Comparison of ENCODE assay signal across 26 cellular contexts in genomic region chr6:133769463-133769862, GRCh38.
DNase-seq lines count a peak whose midpoint lies in the region; ATAC-seq, FAIRE-seq and TF ChIP-seq lines count a peak whose summit lies in the region.
"Had no signal": no experiment of that assay in that cellular context is flagged by ENCODE, and none has a peak within 500 bp of the region (broad histone marks: within the 10 kb centered on the region; RNA-seq: fewer than 3 reads in every experiment).

No MANE protein-coding gene starts in this region.

- H3K4me1 ChIP-seq in astrocyte (ENCODE audit: insufficient read depth, low read length) (peaks cover 23% of the 10 kb centered on the region), keratinocyte (ENCODE audit: control insufficient read depth, extremely low read depth, insufficient read depth, low read length) (peaks cover 9% of the 10 kb centered on the region), urinary bladder (ENCODE audit: insufficient read depth) (no peaks in the 10 kb centered on the region)
- H3K4me1 ChIP-seq: Caco-2, colonic mucosa, lower lobe of right lung, Peyer's patch, upper lobe of left lung had no signal

- dilution Hi-C loops in keratinocyte (cut with MboI; ENCODE audit: extremely low pct_ligation_motif_present, low sequenced_read_pairs) = no loop called here

- TF ChIP-seq CTCF in astrocyte (IDR thresholded peaks at IDR 0.05; ENCODE audit: insufficient read depth, low read depth, low read length) (no peak), keratinocyte (optimal IDR thresholded peaks at IDR 0.05 in 1 of 3, IDR thresholded peaks at IDR 0.05 in 1 of 3, conservative IDR thresholded peaks at IDR 0.05 in 1 of 3; ENCODE audit: extremely low read depth in 1 of 3, insufficient read depth in 2 of 3, low read length in 3 of 3) (no peak)

- peaks cover 38% of the 10 kb centered on the region for H3K4me1 Mint-ChIP-seq in astrocyte (ENCODE audit: low read depth, unreplicated experiment)
- H3K4me1 Mint-ChIP-seq: T-cell had no signal

- FAIRE-seq in astrocyte (lab: Jason Lieb, UNC) (peak; percentile 29), keratinocyte (lab: Jason Lieb, UNC) (peak; percentile 17)
- FAIRE-seq: GM19239, HTR-8/SVneo had no signal

- no peaks in the 10 kb centered on the region for H3K9me3 ChIP-seq in astrocyte (ENCODE audit: insufficient read depth, low read depth, low read length)
- no peaks in the 10 kb centered on the region for H3K9me3 ChIP-seq in keratinocyte (ENCODE audit: control insufficient read depth, low read depth, low read length)
- H3K9me3 ChIP-seq: Caco-2, colonic mucosa, gastroesophageal sphincter, lower lobe of right lung, Peyer's patch, SJSA1, upper lobe of left lung had no signal

- peak; percentile 23 for DNase-seq in HCEC 1CT
- DNase-seq in astrocyte (ENCODE audit: low read depth) = peak; percentile 53
- DNase-seq in keratinocyte (ENCODE audit: low read depth, low spot score) = no peak
- no peak for DNase-seq in T-helper 2 cell
- DNase-seq in cardiac septum (ENCODE audit: low spot score) = no peak
- DNase-seq: activated CD4-positive, alpha-beta memory T cell treated with anti-CD3 and anti-CD28 coated beads, Interleukin-2, amount 10 ng/mL, durations not matched to agents 7 days and 5 days; activated CD4-positive, CD25-positive, alpha-beta regulatory T cell treated with anti-CD3 and anti-CD28 coated beads, Interleukin-2, amount 50 U/mL, for 72 hours; activated effector memory CD4-positive, alpha-beta T cell treated with Interleukin-2 at 50 U/mL for 16 hours; activated naive CD8-positive, alpha-beta T cell treated with anti-CD3 and anti-CD28 coated beads, Interleukin-2, amount 50 U/mL, for 24 hours; C1 segment of cervical spinal cord; Caco-2; colonic mucosa; effector memory CD8-positive, alpha-beta T cell; KG1; lower lobe of right lung; NCI-H524; T-cell; upper lobe of left lung had no signal

- H2AFZ ChIP-seq in astrocyte (ENCODE audit: low read depth, low read length) (peak overlapping the region; percentile 29), keratinocyte (ENCODE audit: control insufficient read depth, low read length) (no peak overlapping the region)

- H3K27ac ChIP-seq in astrocyte (ENCODE audit: low read depth, low read length) (no peak overlapping the region), keratinocyte (ENCODE audit: control insufficient read depth, insufficient read depth, low read length) (no peak overlapping the region), urinary bladder (ENCODE audit: low read depth) (peak overlapping the region; percentile 18)
- H3K27ac ChIP-seq: colonic mucosa, gastroesophageal sphincter, lower lobe of right lung, Peyer's patch, SJSA1, upper lobe of left lung had no signal

- no peak for ATAC-seq in HG03378 (IDR thresholded peaks at IDR 0.05; ENCODE audit: unreplicated experiment)
- ATAC-seq: activated naive CD8-positive, alpha-beta T cell treated with anti-CD3 and anti-CD28 coated beads, Interleukin-2, amount 50 U/mL, for 24 hours; effector memory CD8-positive, alpha-beta T cell; esophagus mucosa; gastroesophageal sphincter; lower lobe of right lung; T-cell had no signal

- H3K27me3 ChIP-seq in astrocyte (ENCODE audit: insufficient read depth, low read length) (no peaks in the 10 kb centered on the region), keratinocyte (ENCODE audit: control insufficient read depth, extremely low read depth, insufficient read depth, low read length) (peaks cover 2% of the 10 kb centered on the region)
- H3K27me3 ChIP-seq: colonic mucosa, gastroesophageal sphincter, Peyer's patch, SJSA1, upper lobe of left lung had no signal

- H3K9ac ChIP-seq in astrocyte (ENCODE audit: low read length) (no peak overlapping the region), keratinocyte (ENCODE audit: control insufficient read depth, extremely low read depth, insufficient read depth, low read length) (no peak overlapping the region)

- H3K27ac Mint-ChIP-seq in astrocyte (ENCODE audit: unreplicated experiment) = peak overlapping the region; percentile 89
- H3K27ac Mint-ChIP-seq: activated CD4-positive, alpha-beta memory T cell treated with anti-CD3 and anti-CD28 coated beads, Interleukin-2, amount 10 ng/mL, durations not matched to agents 7 days and 5 days; activated naive CD8-positive, alpha-beta T cell treated with anti-CD3 and anti-CD28 coated beads, Interleukin-2, amount 50 U/mL, for 24 hours; effector memory CD8-positive, alpha-beta T cell; T-cell had no signal

- no peaks in the 10 kb centered on the region for H3K9me1 ChIP-seq in keratinocyte (ENCODE audit: control insufficient read depth, extremely low read depth, insufficient read depth, low read length)

- H3K4me3 ChIP-seq in astrocyte (ENCODE audit: insufficient read depth, low read depth, low read length) (no peak overlapping the region), keratinocyte (ENCODE audit: control insufficient read depth in 2 of 3, extremely low read depth in 1 of 3, insufficient read depth in 2 of 3, low read depth in 1 of 3, low read length in 3 of 3) (no peak overlapping the region), urinary bladder (ENCODE audit: low read depth, low read length) (no peak overlapping the region)
- H3K4me3 ChIP-seq: colonic mucosa, gastroesophageal sphincter, lower lobe of right lung, Peyer's patch, SJSA1, upper lobe of left lung had no signal

- peaks cover 5% of the 10 kb centered on the region for H3K9me3 Mint-ChIP-seq in astrocyte (ENCODE audit: unreplicated experiment)
- H3K9me3 Mint-ChIP-seq: activated CD4-positive, alpha-beta memory T cell treated with anti-CD3 and anti-CD28 coated beads, Interleukin-2, amount 10 ng/mL, durations not matched to agents 7 days and 5 days had no signal

- H3K79me2 ChIP-seq in astrocyte (ENCODE audit: insufficient read depth, low read length) (no peaks in the 10 kb centered on the region), keratinocyte (ENCODE audit: control insufficient read depth, insufficient read depth, low read length) (no peaks in the 10 kb centered on the region)

- intact Hi-C loops in cardiac septum (cut with DNase I) = no loop called here

- peak overlapping the region; percentile 15 for H3K4me2 ChIP-seq in astrocyte (ENCODE audit: low read length)
- H3K4me2 ChIP-seq in keratinocyte (ENCODE audit: control insufficient read depth, extremely low read depth, insufficient read depth, low read depth, low read length) = no peak overlapping the region

- no peaks in the 10 kb centered on the region for H4K20me1 ChIP-seq in astrocyte (ENCODE audit: insufficient read depth, low read length)
- no peaks in the 10 kb centered on the region for H4K20me1 ChIP-seq in keratinocyte (ENCODE audit: control insufficient read depth, extremely low read depth, insufficient read depth, low read length)

- no peaks in the 10 kb centered on the region for H3K27me3 Mint-ChIP-seq in astrocyte (ENCODE audit: low read depth, unreplicated experiment)

- H3K36me3 ChIP-seq in astrocyte (ENCODE audit: insufficient read depth, low read length) = no peaks in the 10 kb centered on the region
- H3K36me3 ChIP-seq in keratinocyte (ENCODE audit: control insufficient read depth in 2 of 2, extremely low read depth in 1 of 2, insufficient read depth in 2 of 2, low read length in 2 of 2) = no peaks in the 10 kb centered on the region
- H3K36me3 ChIP-seq in urinary bladder (ENCODE audit: insufficient read depth) = no peaks in the 10 kb centered on the region
- H3K36me3 ChIP-seq: colonic mucosa, gastroesophageal sphincter, lower lobe of right lung, Peyer's patch, upper lobe of left lung had no signal

- WGBS in urinary bladder = 51% methylated on average over 1 of the region's 1 CpG

- no peak overlapping the region for H3K4me3 Mint-ChIP-seq in astrocyte (ENCODE audit: unreplicated experiment)
- H3K4me3 Mint-ChIP-seq: activated CD4-positive, alpha-beta memory T cell treated with anti-CD3 and anti-CD28 coated beads, Interleukin-2, amount 10 ng/mL, durations not matched to agents 7 days and 5 days; activated naive CD8-positive, alpha-beta T cell treated with anti-CD3 and anti-CD28 coated beads, Interleukin-2, amount 50 U/mL, for 24 hours; effector memory CD8-positive, alpha-beta T cell; T-cell had no signal

- H3K36me3 Mint-ChIP-seq in astrocyte (ENCODE audit: low read depth, unreplicated experiment) = no peaks in the 10 kb centered on the region
- H3K36me3 Mint-ChIP-seq: T-cell had no signal

Comparison
In these comparisons a context has a peak if more than half of its experiments do, and no peak if none do; other contexts are left out.
1. DNase-seq: peak in HCEC 1CT (single experiment) and astrocyte (single experiment); none in keratinocyte (single experiment), T-helper 2 cell (0 of 5) and cardiac septum (single experiment).